Comparison of ENCODE assay signal across 9 cellular contexts in genomic region chr9:121463026-121463827, GRCh38. TPM values are rescaled to one million over a fixed set of nuclear protein-coding genes. Genes with fewer than 3 reads are reported as not detected.
DNase-seq lines count a peak whose midpoint lies in the region; TF ChIP-seq lines count a peak whose summit lies in the region.
"Had no signal": no experiment of that assay in that cellular context is flagged by ENCODE, and none has a peak within 500 bp of the region (broad histone marks: within the 10 kb centered on the region; RNA-seq: fewer than 3 reads in every experiment).

No MANE protein-coding gene starts in this region.

- H3K27ac ChIP-seq in C4-2B: no peak overlapping the region
- H3K27ac ChIP-seq in WERI-Rb-1: no peak overlapping the region

- H3K4me3 ChIP-seq in HAP-1 (no peak overlapping the region), WERI-Rb-1 (ENCODE audit: low read depth, low read length) (no peak overlapping the region)

- intact Hi-C loops in cardiac septum (cut with DNase I): loop anchor here (2.0 kb wide), 2 partner anchors 36 to 78 kb away; partner anchors contain the start of gene GGTA1

- H3K4me1 ChIP-seq in HAP-1: no peaks in the 10 kb centered on the region

- H3K27me3 ChIP-seq in HAP-1 (ENCODE audit: low read depth) (peaks cover 74% of the 10 kb centered on the region), WERI-Rb-1 (ENCODE audit: insufficient read depth, low read depth, severe bottlenecking) (no peaks in the 10 kb centered on the region)

- TF ChIP-seq CTCF in C4-2B (conservative IDR thresholded peaks at IDR 0.05): peak; percentile 82
- peak; percentile 80 for TF ChIP-seq CTCF in WERI-Rb-1 (IDR thresholded peaks at IDR 0.05; ENCODE audit: low read depth, low read length)

- peak; percentile 55 to 80 for DNase-seq in HAP-1 (ENCODE audit: low spot score in 2 of 2)
- DNase-seq in WERI-Rb-1: peak; percentile 64
- peak; percentile 84 for DNase-seq in cardiac septum (ENCODE audit: low spot score)
- DNase-seq in stimulated activated CD4-positive, alpha-beta T cell treated with anti-CD3 and anti-CD28 coated beads, Interleukin-4, amount 100 ng/mL, for 48 hours (ENCODE audit: low read depth in 2 of 2): peak; percentile 6 to 24
- DNase-seq in KG1 (lab: John Stamatoyannopoulos, UW): no peak
- DNase-seq in COLO668 (lab: John Stamatoyannopoulos, UW; ENCODE audit: unreplicated experiment): no peak
- DNase-seq in DMS79 (lab: John Stamatoyannopoulos, UW): no peak

- in situ Hi-C loops in HAP-1 (cut with MboI; ENCODE audit: low sequenced_read_pairs): no loop called here

- H3K9me3 ChIP-seq in HAP-1 (no peaks in the 10 kb centered on the region), WERI-Rb-1 (ENCODE audit: severe bottlenecking) (no peaks in the 10 kb centered on the region)

- H3K36me3 ChIP-seq in HAP-1 (replicated peaks): no peaks in the 10 kb centered on the region
- no peaks in the 10 kb centered on the region for H3K36me3 ChIP-seq in WERI-Rb-1

RNA-seq across cellular contexts. Expression of gene GGTA1, which starts 36.4 kb away (rescaled TPM):
- 8.8 TPM for total RNA-seq in cardiac septum
- total RNA-seq: HT1080 had no signal

Comparison
In these comparisons a context has a peak if more than half of its experiments do, and no peak if none do; other contexts are left out.
1. DNase-seq: peak in HAP-1 (2 of 2), WERI-Rb-1 (single experiment), cardiac septum (single experiment) and stimulated activated CD4-positive, alpha-beta T cell treated with anti-CD3 and anti-CD28 coated beads, Interleukin-4, amount 100 ng/mL, for 48 hours (2 of 2); none in KG1 (single experiment), COLO668 (single experiment) and DMS79 (single experiment).